8 cellular contexts compared by ENCODE assay signal in the genomic region with DNA sequence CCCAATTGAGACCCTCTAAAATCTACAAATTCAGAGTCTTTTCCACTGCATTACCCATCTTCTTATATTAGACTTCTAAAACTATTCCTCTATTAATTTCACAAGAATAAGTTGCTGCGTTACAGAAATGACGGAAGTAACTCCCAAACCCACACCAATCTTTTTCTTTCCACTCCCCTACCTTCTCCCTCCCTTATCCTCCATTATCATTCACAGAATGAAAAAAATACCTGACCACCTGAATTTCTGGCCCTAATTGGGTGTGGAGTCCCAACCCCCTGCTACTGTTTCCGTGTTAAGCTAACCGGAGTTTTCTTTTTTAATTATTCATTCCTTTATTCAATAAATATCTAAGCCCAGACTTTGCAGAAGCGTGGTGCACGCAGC. TPM values are rescaled to one million over a fixed set of nuclear protein-coding genes. Genes with fewer than 3 reads are reported as not detected.
DNase-seq lines count a peak whose midpoint lies in the region; ATAC-seq, FAIRE-seq and TF ChIP-seq lines count a peak whose summit lies in the region.

No MANE protein-coding gene starts in this region.

- H3K27me3 ChIP-seq in HUES64 (ENCODE audit: insufficient read depth, low read length) (no peaks in the 10 kb centered on the region), thyroid gland (no peaks in the 10 kb centered on the region)

- H3K36me3 ChIP-seq in HUES64 (ENCODE audit: insufficient read depth, low read length) (peaks cover 5% of the 10 kb centered on the region), thyroid gland (no peaks in the 10 kb centered on the region)

- CTCF ChIA-PET in A549 (lab: Yijun Ruan, JAX): interaction anchor here (0.7 kb wide), 1 partner anchor 218 kb away, joined by 3 read pairs; no protein-coding TSS in a partner anchor

- peak in 1 of 2 experiments; percentile 15 for DNase-seq in A549 (ENCODE audit: low read depth in 1 of 2, low spot score in 1 of 2)
- DNase-seq in amniotic epithelial cell (ENCODE audit: low read depth): peak; percentile 24
- DNase-seq in kidney tubule cell (ENCODE audit: low spot score): peak; percentile 9
- DNase-seq in thyroid gland: no peak
- no peak for DNase-seq in NOMO-1 treated with DMSO at 0.1 percent for 48 hours (lab: John Stamatoyannopoulos, UW; ENCODE audit: unreplicated experiment)
- no peak for DNase-seq in D341Med (ENCODE audit: low spot score)

- FAIRE-seq in A549 (lab: Jason Lieb, UNC): no peak

- under 1% methylated on average over 6 of the region's 6 CpGs for WGBS in A549 (ENCODE audit: missing lambda C conversion rate)
- WGBS in HUES64: 0% methylated on average over 6 of the region's 6 CpGs
- 0 to 1% methylated on average over 6 of the region's 6 CpGs for WGBS in thyroid gland, 2 donors

- H3K9ac ChIP-seq in HUES64 (ENCODE audit: low read depth, low read length): peak overlapping the region; percentile 93

- H3K27ac ChIP-seq in A549: peak overlapping the region; percentile 78 to 97
- peak overlapping the region; percentile 81 for H3K27ac ChIP-seq in HUES64 (ENCODE audit: low read depth, low read length)
- peak overlapping the region; percentile 45 to 92 (median 81) for H3K27ac ChIP-seq in thyroid gland

- H3K4me2 ChIP-seq in A549: peak overlapping the region; percentile 76

- no peak for TF ChIP-seq POLR2A in A549 (IDR thresholded peaks at IDR 0.05; ENCODE audit: low read length)
- TF ChIP-seq POLR2A in thyroid gland (IDR thresholded peaks at IDR 0.05): no peak

- ATAC-seq in A549 (peak in 1 of 2 experiments; percentile 15; a peak in 3 of 6 replicates), GM18517 (IDR thresholded peaks at IDR 0.05; ENCODE audit: unreplicated experiment) (peak; percentile 7)

- TF ChIP-seq CTCF in A549 (IDR thresholded peaks at IDR 0.05): no peak
- no peak for TF ChIP-seq CTCF in thyroid gland (IDR thresholded peaks at IDR 0.05)

- TF ChIP-seq EP300 in A549 (IDR thresholded peaks at IDR 0.05): no peak

- H3K9me3 ChIP-seq in A549 (no peaks in the 10 kb centered on the region), HUES64 (ENCODE audit: insufficient read depth, low read depth, low read length) (no peaks in the 10 kb centered on the region), thyroid gland (no peaks in the 10 kb centered on the region)

- intact Hi-C loops in thyroid gland (cut with DNase I): no loop called here

- no peak for TF ChIP-seq RAD21 in A549 (conservative IDR thresholded peaks at IDR 0.05 in 1 of 2, IDR thresholded peaks at IDR 0.05 in 1 of 2)

- H3K4me3 ChIP-seq in A549: peak overlapping the region; percentile 86
- peak overlapping the region; percentile 98 for H3K4me3 ChIP-seq in HUES64 (ENCODE audit: low read length)
- H3K4me3 ChIP-seq in thyroid gland (replicated peaks in 1 of 3): peak overlapping the region; percentile 85 to 93 (median 90)

- POLR2A ChIA-PET in A549 (lab: Yijun Ruan, JAX): interaction anchor here (0.5 to 1.0 kb wide), 4 partner anchors 55 to 231 kb away, joined by 3 read pairs; partner anchors contain the start of gene RMP24

- H3K4me1 ChIP-seq in A549 (peaks cover 6% of the 10 kb centered on the region; the same call in 1 of the 3 replicates), HUES64 (ENCODE audit: insufficient read depth, low read length) (peaks cover 14% of the 10 kb centered on the region; the same call in 1 of the 2 replicates), thyroid gland (peaks cover 12% of the 10 kb centered on the region in 2 donors)

TF ChIP-seq in A549, 52 proteins besides CTCF, POLR2A, EP300 and RAD21:
- no peak for TF ChIP-seq RFX5 (IDR thresholded peaks at IDR 0.05)

RNA-seq across cellular contexts. Expression of gene RPRD1A, which starts 0.6 kb away (rescaled TPM):
- polyA plus RNA-seq in A549 (2011; rRNA removed) (40.1 and 58.2 TPM in 2 replicates), A549 (2017; fragmentation: RNase III; extraction: RNeasy Plus Mini Kit Qiagen cat#74134 plus additional on column Dnase treatment) (25.8 to 26.5 TPM (median 26.0 TPM) in 3 replicates)
- 12.0 and 13.1 TPM in 2 replicates for polyA plus RNA-seq in A549 (2012; cell fraction: cytosol; rRNA removed)
- 15.1 and 16.6 TPM in 2 replicates for polyA plus RNA-seq in A549 (2012; cell fraction: nucleus; rRNA removed)
- polyA minus RNA-seq in A549 (2011; rRNA and poly(A)+ RNA removed): 22.6 and 23.2 TPM in 2 replicates
- 63.4 TPM for polyA plus RNA-seq in HUES64 (2013, experiment 1 of 2)
- polyA plus RNA-seq in HUES64 (2013, experiment 2 of 2): 72.2 TPM
- 10 to 100 TPM; 56.8 to 95.6 (median 71.0) TPM for total RNA-seq in thyroid gland

Comparison
In these comparisons a context has a peak if more than half of its experiments do, and no peak if none do; other contexts are left out.
1. DNase-seq: peak in amniotic epithelial cell (single experiment) and kidney tubule cell (single experiment); none in thyroid gland (0 of 2), NOMO-1 treated with DMSO at 0.1 percent for 48 hours (single experiment) and D341Med (single experiment).
2. Peak in every context shown above with its lines, with median percentiles within 50 percentile points of each other: H3K27ac ChIP-seq and H3K4me3 ChIP-seq.